7 cellular contexts compared by ENCODE assay signal in the genomic region with DNA sequence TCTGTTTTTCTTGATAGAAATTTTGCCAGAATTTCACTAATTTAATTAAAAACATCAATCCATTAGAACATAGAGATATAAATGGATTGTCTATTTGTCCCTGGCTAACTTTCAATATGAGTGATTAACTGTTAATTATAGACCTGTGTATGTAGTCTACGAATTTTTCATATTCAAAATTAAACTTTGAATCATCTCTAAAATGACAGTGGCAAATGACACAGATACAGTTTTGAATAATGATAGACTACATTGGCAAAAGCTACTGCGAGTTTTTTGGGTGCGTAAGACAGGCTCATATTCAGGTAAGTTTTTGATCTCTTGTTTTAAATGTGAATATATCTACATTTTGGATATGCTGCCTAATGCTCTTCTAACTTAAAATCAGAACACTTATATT.
"Had no signal": no experiment of that assay in that cellular context is flagged by ENCODE, and none has a peak within 500 bp of the region (broad histone marks: within the 10 kb centered on the region; RNA-seq: fewer than 3 reads in every experiment).

No MANE protein-coding gene starts in this region.

- H3K4me3 ChIP-seq: GM23338 had no signal

- DNase-seq: H9, HCEC 1CT, IMR-90 had no signal

- H3K9me3 Mint-ChIP-seq: GM23338, H9 had no signal

- ATAC-seq: GM23338 had no signal

- H2AFZ ChIP-seq: GM23338 had no signal

- FAIRE-seq: H1, H54, HTR-8/SVneo had no signal

- H3K4me1 Mint-ChIP-seq: GM23338, H9 had no signal

- H3K4me2 ChIP-seq: GM23338 had no signal

- H3K4me3 Mint-ChIP-seq: GM23338, H9 had no signal

- H3K27ac Mint-ChIP-seq: GM23338, H9 had no signal
